Comparison of ENCODE assay signal across 10 cellular contexts in genomic region chr7:39624935-39625694, GRCh38. TPM values are rescaled to one million over a fixed set of nuclear protein-coding genes. Genes with fewer than 3 reads are reported as not detected.
A peak's percentile ranks its signal among the peaks of the same experiment; 100 is the strongest.
DNase-seq lines count a peak whose midpoint lies in the region; ATAC-seq and TF ChIP-seq lines count a peak whose summit lies in the region.
"Had no signal": no experiment of that assay in that cellular context is flagged by ENCODE, and none has a peak within 500 bp of the region (broad histone marks: within the 10 kb centered on the region; RNA-seq: fewer than 3 reads in every experiment).

No MANE protein-coding gene starts in this region.

- peaks cover 0 to 5% (median 0%) of the 10 kb centered on the region in 4 donors for H3K36me3 ChIP-seq in transverse colon

- H3K4me3 ChIP-seq in transverse colon, result peak overlapping the region in 1 of 4 donors; percentile 68

- CTCF ChIA-PET in activated CD8-positive, alpha-beta T cell treated with anti-CD3 and anti-CD28 coated beads, Interleukin-2, amount 10 ng/mL, durations not matched to agents 7 days and 5 days (lab: Charles Lee), result interaction anchor here (0.8 to 5.5 kb wide), 6 partner anchors 36 to 123 kb away, joined by 3 to 71 read pairs (median 6); no protein-coding TSS in a partner anchor

- peaks cover 63% of the 10 kb centered on the region for H3K4me1 Mint-ChIP-seq in activated naive CD4-positive, alpha-beta T cell treated with anti-CD3 and anti-CD28 coated beads, Interleukin-2, amount 50 U/mL, for 24 hours
- H3K4me1 Mint-ChIP-seq in activated CD8-positive, alpha-beta T cell treated with anti-CD3 and anti-CD28 coated beads, Interleukin-2, amount 10 ng/mL, durations not matched to agents 7 days and 5 days (ENCODE audit: low read depth), result peaks cover 50% of the 10 kb centered on the region

- H3K27me3 ChIP-seq in transverse colon, result no peaks in the 10 kb centered on the region

- peak overlapping the region; percentile 100 for H3K4me3 Mint-ChIP-seq in activated naive CD4-positive, alpha-beta T cell treated with anti-CD3 and anti-CD28 coated beads, Interleukin-2, amount 50 U/mL, for 24 hours
- H3K4me3 Mint-ChIP-seq in activated CD8-positive, alpha-beta T cell treated with anti-CD3 and anti-CD28 coated beads, Interleukin-2, amount 10 ng/mL, durations not matched to agents 7 days and 5 days, result peak overlapping the region; percentile 98

- H3K9me3 ChIP-seq in transverse colon, result no peaks in the 10 kb centered on the region

- ATAC-seq in activated CD8-positive, alpha-beta T cell treated with anti-CD3 and anti-CD28 coated beads, Interleukin-2, amount 10 ng/mL, durations not matched to agents 7 days and 5 days, result no peak
- ATAC-seq in HG02763 (IDR thresholded peaks at IDR 0.05; ENCODE audit: unreplicated experiment) (no peak), GM18511 (IDR thresholded peaks at IDR 0.05; ENCODE audit: unreplicated experiment) (no peak)

- intact Hi-C loops in transverse colon (cut with DNase I; ENCODE audit: low total_unique reads), result loop anchor here (5.0 kb wide), 1 partner anchor 247 kb away; no protein-coding TSS in a partner anchor

- peaks cover 7% of the 10 kb centered on the region for H3K36me3 Mint-ChIP-seq in activated naive CD4-positive, alpha-beta T cell treated with anti-CD3 and anti-CD28 coated beads, Interleukin-2, amount 50 U/mL, for 24 hours
- H3K36me3 Mint-ChIP-seq in activated CD8-positive, alpha-beta T cell treated with anti-CD3 and anti-CD28 coated beads, Interleukin-2, amount 10 ng/mL, durations not matched to agents 7 days and 5 days (ENCODE audit: low read depth), result peaks cover 39% of the 10 kb centered on the region

- H3K4me1 ChIP-seq in transverse colon, result peaks cover 9 to 49% (median 39%) of the 10 kb centered on the region in 4 donors

- no peak for TF ChIP-seq EP300 in transverse colon (IDR thresholded peaks at IDR 0.05; ENCODE audit: low read depth)

- H3K27ac ChIP-seq in transverse colon, result peak overlapping the region in 3 of 4 donors; percentile 87 to 93 (median 93)

- no peak for DNase-seq in activated naive CD4-positive, alpha-beta T cell treated with anti-CD3 and anti-CD28 coated beads, Interleukin-2, amount 50 U/mL, for 16 hours
- no peak for DNase-seq in activated CD8-positive, alpha-beta T cell treated with anti-CD3 and anti-CD28 coated beads, Interleukin-2, amount 10 ng/mL, durations not matched to agents 7 days and 5 days
- DNase-seq in hepatic stellate cell (ENCODE audit: low spot score) (peak; percentile 35), transverse colon (no peak)
- no peak for DNase-seq in activated effector memory CD4-positive, alpha-beta T cell treated with anti-CD3 and anti-CD28 coated beads, Interleukin-2, amount 50 U/mL, for 16 hours
- DNase-seq: EL, retina had no signal

- no peaks in the 10 kb centered on the region for H3K9me3 Mint-ChIP-seq in activated naive CD4-positive, alpha-beta T cell treated with anti-CD3 and anti-CD28 coated beads, Interleukin-2, amount 50 U/mL, for 24 hours
- no peaks in the 10 kb centered on the region for H3K9me3 Mint-ChIP-seq in activated CD8-positive, alpha-beta T cell treated with anti-CD3 and anti-CD28 coated beads, Interleukin-2, amount 10 ng/mL, durations not matched to agents 7 days and 5 days (ENCODE audit: insufficient read depth)

- no peak for TF ChIP-seq POLR2A in transverse colon (IDR thresholded peaks at IDR 0.05)

- WGBS in transverse colon (ENCODE audit: low coverage in 1 of 2), 2 donors, result 28 to 36% methylated on average over 5 of the region's 5 CpGs

- POLR2A ChIA-PET in activated CD8-positive, alpha-beta T cell treated with anti-CD3 and anti-CD28 coated beads, Interleukin-2, amount 10 ng/mL, durations not matched to agents 7 days and 5 days (lab: Charles Lee), result interaction anchor here (2.2 to 2.8 kb wide), 2 partner anchors 9 to 16 kb away, joined by 9 to 12 read pairs; no protein-coding TSS in a partner anchor

- in situ Hi-C loops in transverse colon (cut with MboI; ENCODE audit: low pct_ligation_motif_present in 1 of 4, low pct_unique_long_range_greater_than_20kb in 1 of 4, low sequenced_read_pairs in 3 of 4), result no loop called here

- H3K27me3 Mint-ChIP-seq in activated naive CD4-positive, alpha-beta T cell treated with anti-CD3 and anti-CD28 coated beads, Interleukin-2, amount 50 U/mL, for 24 hours, result no peaks in the 10 kb centered on the region
- no peaks in the 10 kb centered on the region for H3K27me3 Mint-ChIP-seq in activated CD8-positive, alpha-beta T cell treated with anti-CD3 and anti-CD28 coated beads, Interleukin-2, amount 10 ng/mL, durations not matched to agents 7 days and 5 days (ENCODE audit: low read depth)

- H3K27ac Mint-ChIP-seq in activated naive CD4-positive, alpha-beta T cell treated with anti-CD3 and anti-CD28 coated beads, Interleukin-2, amount 50 U/mL, for 24 hours, result peak overlapping the region; percentile 70
- H3K27ac Mint-ChIP-seq in activated CD8-positive, alpha-beta T cell treated with anti-CD3 and anti-CD28 coated beads, Interleukin-2, amount 10 ng/mL, durations not matched to agents 7 days and 5 days, result no peak overlapping the region

- no peak for TF ChIP-seq CTCF in transverse colon (IDR thresholded peaks at IDR 0.05)

RNA-seq across cellular contexts. Expression of gene RALA, which starts 1.7 kb away (rescaled TPM):
- total RNA-seq in activated CD8-positive, alpha-beta T cell treated with anti-CD3 and anti-CD28 coated beads, Interleukin-2, amount 10 ng/mL, durations not matched to agents 7 days and 5 days, result 10 to 100 TPM; 32.2 to 33.9 TPM
- total RNA-seq in transverse colon, result 10 to 100 TPM in 2 of 4 donors, 1 to 10 TPM in 2; 5.4 to 29.8 (median 17.9) TPM

RNA-seq across cellular contexts. Expression of gene YAE1, which starts 58.9 kb away (rescaled TPM):
- 10 to 100 TPM; 10.4 to 10.7 TPM for total RNA-seq in activated CD8-positive, alpha-beta T cell treated with anti-CD3 and anti-CD28 coated beads, Interleukin-2, amount 10 ng/mL, durations not matched to agents 7 days and 5 days
- 10 to 100 TPM in 3 of 4 donors, 1 to 10 TPM in 1; 1.4 to 22.9 (median 13.3) TPM for total RNA-seq in transverse colon
